Comparison of ENCODE assay signal across 1 cellular context in genomic region chr10:123038782-123039631, GRCh38.
A peak's percentile ranks its signal among the peaks of the same experiment; 100 is the strongest.
TF ChIP-seq lines count a peak whose summit lies in the region.

No MANE protein-coding gene starts in this region.

TF ChIP-seq in HepG2, 621 proteins besides CTCF, POLR2A, EP300 and RAD21 (continues in another document):
- TF ChIP-seq SAP130 (CRISPR knock-in tag; IDR thresholded peaks at IDR 0.05; ENCODE audit: low read depth) (no peak), SOX13 (IDR thresholded peaks at IDR 0.05) (no peak), SOX13 (CRISPR knock-in tag; conservative IDR thresholded peaks at IDR 0.05 in 1 of 2, IDR thresholded peaks at IDR 0.05 in 1 of 2) (0 out of 4 replicates have a peak, but pooled peaks of 1 of the 2 experiments have one; percentile 5), TFDP1 (CRISPR knock-in tag; IDR thresholded peaks at IDR 0.05; ENCODE audit: borderline replicate concordance) (peak; percentile 42; the same call in 1 of the 2 replicates), ZNF703 (CRISPR knock-in tag; IDR thresholded peaks at IDR 0.05; ENCODE audit: borderline replicate concordance) (no peak), ARID5B (CRISPR knock-in tag; IDR thresholded peaks at IDR 0.05) (0 out of 2 replicates have a peak, but pooled peaks have one; percentile 32), BRD4 (CRISPR knock-in tag; IDR thresholded peaks at IDR 0.05) (no peak), ZNF512 (CRISPR knock-in tag; IDR thresholded peaks at IDR 0.05) (no peak), MNT (IDR thresholded peaks at IDR 0.05) (peak; percentile 70), ZBTB37 (CRISPR knock-in tag; IDR thresholded peaks at IDR 0.05) (peak; percentile 64; the same call in 1 of the 2 replicates), ZNF646 (CRISPR knock-in tag; IDR thresholded peaks at IDR 0.05) (no peak), PAF1 (CRISPR knock-in tag; IDR thresholded peaks at IDR 0.05) (0 out of 2 replicates have a peak, but pooled peaks have one; percentile 32), NR2C2 (CRISPR knock-in tag; IDR thresholded peaks at IDR 0.05; ENCODE audit: borderline replicate concordance) (no peak), ZNF558 (CRISPR knock-in tag; IDR thresholded peaks at IDR 0.05; ENCODE audit: borderline replicate concordance) (no peak), ZNF317 (CRISPR knock-in tag; IDR thresholded peaks at IDR 0.05) (peak; percentile 97), MXI1 (IDR thresholded peaks at IDR 0.05; ENCODE audit: borderline replicate concordance, low read depth, low read length) (peak; percentile 58; the same call in 1 of the 3 replicates), KAT8 (CRISPR knock-in tag; IDR thresholded peaks at IDR 0.05) (no peak), FOXO1 (CRISPR knock-in tag; IDR thresholded peaks at IDR 0.05) (0 out of 2 replicates have a peak, but pooled peaks have one; percentile 14), ZNF430 (CRISPR knock-in tag; IDR thresholded peaks at IDR 0.05) (no peak), HNF1B (CRISPR knock-in tag; IDR thresholded peaks at IDR 0.05) (peak; percentile 20; the same call in 1 of the 2 replicates), ZNF263 (CRISPR knock-in tag; IDR thresholded peaks at IDR 0.05) (no peak), MAX (IDR thresholded peaks at IDR 0.05) (peak; percentile 87), DPF2 (CRISPR knock-in tag; IDR thresholded peaks at IDR 0.05; ENCODE audit: borderline replicate concordance, low read depth) (no peak), BCL6 (CRISPR knock-in tag; IDR thresholded peaks at IDR 0.05) (peak; percentile 45; the same call in 1 of the 2 replicates), GATAD2A (CRISPR knock-in tag; IDR thresholded peaks at IDR 0.05) (peak; percentile 37; the same call in 1 of the 2 replicates), ELF4 (CRISPR knock-in tag; IDR thresholded peaks at IDR 0.05; ENCODE audit: borderline replicate concordance) (no peak), ZNF136 (CRISPR knock-in tag; IDR thresholded peaks at IDR 0.05; ENCODE audit: low read depth) (no peak), HNF1A (IDR thresholded peaks at IDR 0.05; ENCODE audit: low read depth) (peak; percentile 19; the same call in 1 of the 2 replicates), HNF1A (CRISPR knock-in tag; IDR thresholded peaks at IDR 0.05; ENCODE audit: borderline replicate concordance) (no peak), ZNF160 (CRISPR knock-in tag; IDR thresholded peaks at IDR 0.05) (no peak)
